18 cellular contexts compared by ENCODE assay signal in genomic region chr16:61879-62281, GRCh38. TPM values are rescaled to one million over a fixed set of nuclear protein-coding genes. Genes with fewer than 3 reads are reported as not detected.
DNase-seq lines count a peak whose midpoint lies in the region; ATAC-seq lines count a peak whose summit lies in the region.
"Had no signal": no experiment of that assay in that cellular context is flagged by ENCODE, and none has a peak within 500 bp of the region (broad histone marks: within the 10 kb centered on the region; RNA-seq: fewer than 3 reads in every experiment).

No MANE protein-coding gene starts in this region.

- H4K8ac ChIP-seq in neuronal stem cell (ENCODE audit: low read depth, low read length): no peak overlapping the region

- no peaks in the 10 kb centered on the region for H3K4me1 ChIP-seq in neuronal stem cell (ENCODE audit: control insufficient read depth in 2 of 2, insufficient read depth in 1 of 2, low read depth in 1 of 2, low read length in 2 of 2)
- H3K4me1 ChIP-seq: A549, HAP-1 had no signal

- H3K9me3 ChIP-seq in neuronal stem cell (replicated peaks in 1 of 2; ENCODE audit: control insufficient read depth in 2 of 2, insufficient read depth in 1 of 2, low read depth in 1 of 2, low read length in 2 of 2): no peaks in the 10 kb centered on the region
- H3K9me3 ChIP-seq: A549, BLaER1, HAP-1 had no signal

- no peak overlapping the region for H2BK120ac ChIP-seq in neuronal stem cell (ENCODE audit: low read depth, low read length)

- no peaks in the 10 kb centered on the region for H3K79me1 ChIP-seq in neuronal stem cell (ENCODE audit: low read depth, low read length)

- no peak overlapping the region for H3K27ac ChIP-seq in neuronal stem cell (replicated peaks; ENCODE audit: low read length)
- H3K27ac ChIP-seq: 22Rv1, A549, BLaER1 had no signal

- H3K4me3 ChIP-seq in neuronal stem cell (ENCODE audit: low read length in 2 of 2): no peak overlapping the region
- H3K4me3 ChIP-seq: A549, BLaER1, GM12878, HAP-1 had no signal

- H3K18ac ChIP-seq in neuronal stem cell (ENCODE audit: low read length): no peak overlapping the region

- no peak overlapping the region for H2BK15ac ChIP-seq in neuronal stem cell (ENCODE audit: low read length)

- H3K9ac ChIP-seq in neuronal stem cell (ENCODE audit: low read depth, low read length, poor library complexity): peak overlapping the region; percentile 21
- H3K9ac ChIP-seq: BLaER1 had no signal

- H2AK5ac ChIP-seq in neuronal stem cell (ENCODE audit: low read depth, low read length): no peak overlapping the region

- H3K23ac ChIP-seq in neuronal stem cell (ENCODE audit: low read depth, low read length, poor library complexity): no peak overlapping the region

- no peak overlapping the region for H2BK12ac ChIP-seq in neuronal stem cell (ENCODE audit: low read length)

- ATAC-seq in Right ventricle myocardium inferior (no peak), Right ventricle myocardium superior (ENCODE audit: poor library complexity) (no peak), sciatic nerve (no peak), HG03457 (IDR thresholded peaks at IDR 0.05; ENCODE audit: unreplicated experiment) (no peak), HG03342 (IDR thresholded peaks at IDR 0.05; ENCODE audit: unreplicated experiment) (no peak)
- ATAC-seq: A549, GM12878 had no signal

- no peak overlapping the region for H2BK5ac ChIP-seq in neuronal stem cell (ENCODE audit: low read length)

- DNase-seq in Right ventricle myocardium inferior (ENCODE audit: missing footprints): peak; percentile 1
- DNase-seq in Right ventricle myocardium superior: no peak
- no peak for DNase-seq in neuronal stem cell (ENCODE audit: low spot score)
- DNase-seq in sciatic nerve (ENCODE audit: low spot score): peak; percentile 56
- no peak for DNase-seq in SIG-M5 treated with dmso at 0.1 percent for 504 hours (lab: John Stamatoyannopoulos, UW; ENCODE audit: unreplicated experiment)
- DNase-seq: DMS153, DMS79, GF-D8, IMR-90 had no signal

- H3K4me2 ChIP-seq in neuronal stem cell (ENCODE audit: insufficient read depth, low read length, poor library complexity, severe bottlenecking): no peak overlapping the region
- H3K4me2 ChIP-seq: A549, BLaER1 had no signal

- H3K36me3 ChIP-seq in neuronal stem cell (replicated peaks in 1 of 2; ENCODE audit: control insufficient read depth in 2 of 2, insufficient read depth in 2 of 2, low read length in 2 of 2): peaks cover 61 to 76% of the 10 kb centered on the region in 2 donors

- no CpG with 5 or more reads among the region's 32 CpGs for WGBS in neuronal stem cell (ENCODE audit: extremely low coverage in 2 of 2, insufficient read length in 2 of 2, insufficient replicate concordance in 1 of 2), 2 donors

- H2AFZ ChIP-seq in neuronal stem cell (ENCODE audit: low read length): no peak overlapping the region

- no peak overlapping the region for H3K14ac ChIP-seq in neuronal stem cell (ENCODE audit: low read length)

- H3K27me3 ChIP-seq in neuronal stem cell (ENCODE audit: control insufficient read depth in 3 of 3, insufficient read depth in 3 of 3, low read depth in 1 of 3, low read length in 3 of 3): no peaks in the 10 kb centered on the region
- H3K27me3 ChIP-seq: BLaER1 had no signal

- intact Hi-C loops in Right ventricle myocardium inferior (cut with DNase I): no loop called here
- intact Hi-C loops in Right ventricle myocardium superior (cut with DNase I): no loop called here
- intact Hi-C loops in sciatic nerve (cut with DNase I): no loop called here

- H3K4ac ChIP-seq in neuronal stem cell (ENCODE audit: low read length): no peak overlapping the region

- no peak overlapping the region for H4K91ac ChIP-seq in neuronal stem cell (ENCODE audit: low read depth, low read length, poor library complexity)

RNA-seq across cellular contexts. Expression of gene SNRNP25, which starts 8.3 kb away (rescaled TPM):
- total RNA-seq in Right ventricle myocardium inferior (80.7 TPM), Right ventricle myocardium superior (79.9 TPM), sciatic nerve (8.7 TPM)
- polyA plus RNA-seq in neuronal stem cell (2013, experiment 1 of 2): 41.3 TPM
- 39.6 TPM for polyA plus RNA-seq in neuronal stem cell (2013, experiment 2 of 2)

RNA-seq across cellular contexts. Expression of gene POLR3K, which starts 8.5 kb away (rescaled TPM):
- total RNA-seq in Right ventricle myocardium inferior (11.3 TPM), Right ventricle myocardium superior (11.1 TPM), sciatic nerve (7.1 TPM)
- polyA plus RNA-seq in neuronal stem cell (2013, experiment 1 of 2): 26.4 TPM
- 26.4 TPM for polyA plus RNA-seq in neuronal stem cell (2013, experiment 2 of 2)

RNA-seq across cellular contexts. Expression of gene RHBDF1, which starts 10.6 kb away (rescaled TPM):
- 24.5 TPM for total RNA-seq in Right ventricle myocardium inferior
- total RNA-seq in Right ventricle myocardium superior: 16.6 TPM
- polyA plus RNA-seq in neuronal stem cell (2013, experiment 1 of 2): 30.6 TPM
- polyA plus RNA-seq in neuronal stem cell (2013, experiment 2 of 2): 27.2 TPM
- total RNA-seq in sciatic nerve: 116 TPM
- total RNA-seq: CD4-positive, alpha-beta memory T cell had no signal
- polyA plus RNA-seq: CD14-positive monocyte; CD4-positive, alpha-beta memory T cell had no signal

RNA-seq across cellular contexts. Expression of gene MPG, which starts 16.1 kb away (rescaled TPM):
- total RNA-seq in Right ventricle myocardium inferior (37.2 TPM), Right ventricle myocardium superior (31.6 TPM), sciatic nerve (35.0 TPM)
- polyA plus RNA-seq in neuronal stem cell (2013, experiment 1 of 2): 53.1 TPM
- 52.7 TPM for polyA plus RNA-seq in neuronal stem cell (2013, experiment 2 of 2)

Comparison
In these comparisons a context has a peak if more than half of its experiments do, and no peak if none do; other contexts are left out.
1. DNase-seq: peak in Right ventricle myocardium inferior (single experiment) and sciatic nerve (single experiment); none in Right ventricle myocardium superior (single experiment), neuronal stem cell (single experiment) and SIG-M5 treated with dmso at 0.1 percent for 504 hours (single experiment).